Comparison of ENCODE assay signal across 8 cellular contexts in the genomic region with DNA sequence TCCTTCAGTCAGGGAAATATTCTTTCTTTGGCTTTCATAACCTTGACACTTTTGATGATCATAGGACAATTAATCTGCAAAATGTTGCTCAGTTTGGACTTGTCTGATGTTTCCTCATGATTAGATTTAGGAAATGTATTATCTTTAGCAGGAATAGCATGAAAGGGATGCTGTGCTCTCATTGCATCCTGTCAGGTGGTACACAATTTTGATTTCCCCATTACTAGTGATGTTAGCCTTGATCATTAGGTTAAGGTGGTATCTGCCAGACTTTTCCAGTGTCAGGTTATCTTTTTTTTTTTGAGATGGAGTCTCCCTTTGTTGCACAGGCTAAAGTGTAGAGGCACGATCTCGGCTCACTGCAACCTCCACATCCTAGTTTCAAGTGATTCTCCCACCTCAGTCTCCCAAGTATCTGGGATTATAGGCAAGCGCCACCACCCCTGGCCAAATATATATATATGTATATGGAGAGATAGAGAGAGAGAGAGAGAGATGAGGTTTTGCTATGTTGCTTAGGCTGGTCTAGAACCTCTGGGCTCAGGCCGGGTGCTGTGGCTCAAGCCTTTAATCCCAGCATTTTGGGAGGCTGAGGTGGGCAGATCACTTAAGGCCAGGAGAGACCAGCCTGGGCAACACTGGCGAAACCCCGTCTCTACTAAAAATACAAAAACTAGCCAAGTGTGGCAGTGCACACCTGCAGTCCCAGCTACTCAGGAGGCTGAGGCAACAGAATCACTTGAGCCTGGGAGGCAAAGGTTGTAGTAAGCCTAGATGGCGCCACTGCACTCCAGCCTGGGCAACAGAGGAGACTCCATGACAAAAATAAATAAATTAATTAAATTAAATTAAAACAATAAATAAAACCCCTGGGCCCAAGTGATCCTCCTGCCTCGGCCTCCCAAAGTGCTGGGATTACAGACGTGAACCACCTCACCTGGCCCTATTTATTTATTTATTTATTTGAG. TPM values are rescaled to one million over a fixed set of nuclear protein-coding genes. Genes with fewer than 3 reads are reported as not detected.
DNase-seq lines count a peak whose midpoint lies in the region; ATAC-seq and TF ChIP-seq lines count a peak whose summit lies in the region.

No MANE protein-coding gene starts in this region.

- H3K9me3 Mint-ChIP-seq in type B pancreatic cell = no peaks in the 10 kb centered on the region

- H3K9me3 ChIP-seq in heart left ventricle = no peaks in the 10 kb centered on the region

- H3K27me3 ChIP-seq in heart left ventricle = no peaks in the 10 kb centered on the region

- no peak for TF ChIP-seq POLR2A in heart left ventricle (IDR thresholded peaks at IDR 0.05)

- intact Hi-C loops in heart left ventricle (cut with DNase I) = loop anchor here in 1 of 10 donors (5.0 kb wide), 1 partner anchor 78 kb away; no protein-coding TSS in a partner anchor
- intact Hi-C loops in left ventricle myocardium superior (cut with micrococcal nuclease) = no loop called here

- ATAC-seq in heart left ventricle = no peak
- no peak for ATAC-seq in left ventricle myocardium superior

- H3K4me1 Mint-ChIP-seq in type B pancreatic cell (ENCODE audit: unreplicated experiment) = peaks cover 12% of the 10 kb centered on the region

- TF ChIP-seq CTCF in heart left ventricle (IDR thresholded peaks at IDR 0.05) (peak in 9 of 12 donors; percentile 12 to 51 (median 37)), foreskin fibroblast (IDR thresholded peaks at IDR 0.05; ENCODE audit: low read depth, low read length) (peak; percentile 50), type B pancreatic cell (conservative IDR thresholded peaks at IDR 0.05) (peak; percentile 55)

- no peak for DNase-seq in heart left ventricle
- DNase-seq in left ventricle myocardium superior = no peak
- peak; percentile 33 to 45 for DNase-seq in activated CD4-positive, alpha-beta T cell treated with anti-CD3 and anti-CD28 coated beads for 4 hours
- DNase-seq in foreskin fibroblast = peak in 1 of 2 donors; percentile 57
- no peak for DNase-seq in type B pancreatic cell (ENCODE audit: extremely low spot score, unreplicated experiment)
- no peak for DNase-seq in NCI-H526 (lab: John Stamatoyannopoulos, UW)
- no peak for DNase-seq in anterior cingulate cortex (lab: John Stamatoyannopoulos, UW)
- no peak for DNase-seq in epidermal melanocyte (ENCODE audit: insufficient read length, low spot score)

- no peaks in the 10 kb centered on the region for H3K36me3 Mint-ChIP-seq in type B pancreatic cell

- no peak overlapping the region for H3K4me3 Mint-ChIP-seq in type B pancreatic cell

- no peak overlapping the region for H3K4me3 ChIP-seq in heart left ventricle
- H3K4me3 ChIP-seq in foreskin fibroblast (ENCODE audit: low read depth in 1 of 2, low read length in 2 of 2) = no peak overlapping the region

- H3K27ac ChIP-seq in heart left ventricle = no peak overlapping the region

- WGBS in heart left ventricle, 4 donors = 87 to 95% (median 94%) methylated on average over 9 of the region's 9 CpGs

- H3K36me3 ChIP-seq in heart left ventricle = no peaks in the 10 kb centered on the region

- no peaks in the 10 kb centered on the region for H3K27me3 Mint-ChIP-seq in type B pancreatic cell

- H3K27ac Mint-ChIP-seq in type B pancreatic cell = no peak overlapping the region

- H3K4me1 ChIP-seq in heart left ventricle = peaks cover 0 to 32% (median 18%) of the 10 kb centered on the region in 12 donors

RNA-seq across cellular contexts. Expression of gene CAVIN1, which starts 15.8 kb away (rescaled TPM):
- total RNA-seq in heart left ventricle (100 to 1,000 TPM; 195 to 318 (median 253) TPM), left ventricle myocardium superior (216 TPM), type B pancreatic cell (ENCODE audit: low replicate concordance) (21.9 and 49.0 TPM in 2 replicates)
- 100 to 1,000 TPM; 140 to 281 TPM for polyA plus RNA-seq in heart left ventricle

RNA-seq across cellular contexts. Expression of gene ATP6V0A1, which starts 19.8 kb away (rescaled TPM):
- total RNA-seq in heart left ventricle (10 to 100 TPM; 30.3 to 65.9 (median 35.9) TPM), left ventricle myocardium superior (33.2 TPM), type B pancreatic cell (ENCODE audit: low replicate concordance) (65.5 and 69.4 TPM in 2 replicates)
- polyA plus RNA-seq in heart left ventricle = 10 to 100 TPM; 24.3 to 40.6 TPM

RNA-seq across cellular contexts. Expression of gene STAT3, which starts 50.6 kb away (rescaled TPM):
- 100 to 1,000 TPM; 111 to 614 (median 148) TPM for total RNA-seq in heart left ventricle
- 100 to 1,000 TPM in 1 of 2 donors, 10 to 100 TPM in 1; 36.0 to 152 TPM for polyA plus RNA-seq in heart left ventricle
- 146 TPM for total RNA-seq in left ventricle myocardium superior
- total RNA-seq in type B pancreatic cell (ENCODE audit: low replicate concordance) = 64.9 and 80.1 TPM in 2 replicates

Comparison
In these comparisons a context has a peak if more than half of its experiments do, and no peak if none do; other contexts are left out.
1. DNase-seq: peak in activated CD4-positive, alpha-beta T cell treated with anti-CD3 and anti-CD28 coated beads for 4 hours (2 of 2); none in heart left ventricle (0 of 5), left ventricle myocardium superior (single experiment), type B pancreatic cell (single experiment), NCI-H526 (0 of 2), anterior cingulate cortex (0 of 58) and epidermal melanocyte (single experiment).
2. Peak in every context shown above with its lines, with median percentiles within 50 percentile points of each other: CTCF ChIP-seq.